ENCODE assay signal across 13 cellular contexts in the genomic region with DNA sequence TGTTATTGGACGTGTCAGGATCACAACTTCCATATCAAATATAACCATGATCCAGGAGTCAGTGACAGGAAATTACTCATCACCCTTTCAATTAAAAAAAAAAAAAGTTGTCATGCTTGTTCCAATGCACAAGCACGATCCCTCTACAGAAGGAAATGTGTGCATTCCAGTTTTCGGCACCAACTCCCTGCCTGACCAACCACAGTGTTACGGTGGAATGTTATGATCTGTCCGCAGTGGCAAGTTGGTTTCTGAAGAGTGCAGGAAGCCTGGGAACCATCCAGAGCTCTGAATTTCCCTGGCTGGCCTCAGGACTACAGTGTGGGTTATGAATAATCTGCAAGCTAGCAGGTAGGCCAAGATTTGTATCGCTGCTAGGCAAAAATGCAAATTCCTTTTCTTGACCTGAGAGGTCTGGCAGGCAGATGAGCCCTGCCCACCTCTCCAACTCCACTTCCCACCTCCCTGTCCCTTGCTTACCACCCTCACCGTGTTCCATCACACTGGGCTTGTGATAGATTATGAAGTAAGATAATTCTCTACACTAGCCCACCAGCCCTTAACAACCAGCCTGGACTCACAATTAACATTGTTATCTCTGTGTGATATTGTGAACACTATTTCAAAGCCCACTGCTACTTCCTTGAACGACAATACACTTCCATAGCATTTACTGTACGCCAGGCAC. TPM values are rescaled to one million over a fixed set of nuclear protein-coding genes. Genes with fewer than 3 reads are reported as not detected.
DNase-seq lines count a peak whose midpoint lies in the region; ATAC-seq and TF ChIP-seq lines count a peak whose summit lies in the region.
"Had no signal": no experiment of that assay in that cellular context is flagged by ENCODE, and none has a peak within 500 bp of the region (broad histone marks: within the 10 kb centered on the region; RNA-seq: fewer than 3 reads in every experiment).

No MANE protein-coding gene starts in this region.

- peak; percentile 19 for DNase-seq in BJ (ENCODE audit: low read depth)
- DNase-seq in LHCN-M2 (ENCODE audit: low read depth): peak; percentile 70
- peak; percentile 89 to 90 for DNase-seq in dermis microvascular lymphatic vessel endothelial cell (ENCODE audit: low read depth in 2 of 2)
- peak; percentile 85 to 94 for DNase-seq in lung microvascular endothelial cell (ENCODE audit: low read depth in 2 of 2)
- DNase-seq: activated CD4-positive, alpha-beta memory T cell treated with anti-CD3 and anti-CD28 coated beads for 36 hours; endodermal cell; stimulated activated naive CD8-positive, alpha-beta T cell treated with anti-CD3 and anti-CD28 coated beads, Interleukin-15, amount 100 ng/mL, for 72 hours had no signal

- H3K4me3 ChIP-seq in BJ (ENCODE audit: low read depth, low read length): no peak overlapping the region
- H3K4me3 ChIP-seq: BLaER1, SK-N-MC had no signal

- POLR2A ChIA-PET in BJ (lab: Charles Lee): no interaction called here

- no peaks in the 10 kb centered on the region for H3K36me3 ChIP-seq in BJ (ENCODE audit: control insufficient read depth, insufficient read depth, low read length)
- H3K36me3 ChIP-seq: BLaER1 had no signal

- ATAC-seq in GM21825 (IDR thresholded peaks at IDR 0.05; ENCODE audit: unreplicated experiment) (no peak), GM18517 (IDR thresholded peaks at IDR 0.05; ENCODE audit: unreplicated experiment) (no peak), GM21528 (IDR thresholded peaks at IDR 0.05; ENCODE audit: low FRiP score, unreplicated experiment) (no peak), HG02885 (IDR thresholded peaks at IDR 0.05; ENCODE audit: poor library complexity, unreplicated experiment) (no peak)
- ATAC-seq: stimulated activated naive CD8-positive, alpha-beta T cell treated with anti-CD3 and anti-CD28 coated beads, Interleukin-15, amount 100 ng/mL, for 72 hours had no signal

- H3K27me3 ChIP-seq in BJ (ENCODE audit: control insufficient read depth, insufficient read depth, low read length): no peaks in the 10 kb centered on the region; the same call in 1 of the 2 replicates
- H3K27me3 ChIP-seq: BLaER1 had no signal

- CTCF ChIA-PET in BJ (lab: Yijun Ruan, JAX): no interaction called here

- no peak for TF ChIP-seq CTCF in BJ (IDR thresholded peaks at IDR 0.05; ENCODE audit: insufficient read depth, low read depth, low read length)

RNA-seq across cellular contexts. Expression of gene FRMPD2, which starts 20.4 kb away (rescaled TPM):
- polyA plus RNA-seq in BJ (2011; rRNA removed): not detected in 2 replicates
- not detected in 2 replicates for polyA minus RNA-seq in BJ (2011; rRNA and poly(A)+ RNA removed)
- total RNA-seq in LHCN-M2 (2014; rRNA removed) (not detected in 2 replicates), dermis microvascular lymphatic vessel endothelial cell (0.13 TPM in 2 replicates), lung microvascular endothelial cell (under 0.01 and 0.22 TPM in 2 replicates)
- not detected for polyA plus RNA-seq in LHCN-M2 (2012)
- total RNA-seq: activated CD4-positive, alpha-beta memory T cell treated with anti-CD3 and anti-CD28 coated beads for 36 hours had no signal

RNA-seq across cellular contexts. Expression of gene MAPK8, which starts 52.4 kb away (rescaled TPM):
- polyA plus RNA-seq in BJ (2011; rRNA removed): 31.2 and 68.6 TPM in 2 replicates
- polyA minus RNA-seq in BJ (2011; rRNA and poly(A)+ RNA removed): 19.8 and 20.0 TPM in 2 replicates
- total RNA-seq in LHCN-M2 (2014; rRNA removed) (43.3 and 46.0 TPM in 2 replicates), dermis microvascular lymphatic vessel endothelial cell (32.3 and 46.3 TPM in 2 replicates), lung microvascular endothelial cell (24.0 and 37.3 TPM in 2 replicates)
- polyA plus RNA-seq in LHCN-M2 (2012): 16.6 TPM

Comparison
In these comparisons a context has a peak if more than half of its experiments do, and no peak if none do; other contexts are left out.
1. DNase-seq: peak in every context shown above with its lines; median percentile 90 in dermis microvascular lymphatic vessel endothelial cell; 90 in lung microvascular endothelial cell; 70 in LHCN-M2; 19 in BJ.